In the genomic region with DNA sequence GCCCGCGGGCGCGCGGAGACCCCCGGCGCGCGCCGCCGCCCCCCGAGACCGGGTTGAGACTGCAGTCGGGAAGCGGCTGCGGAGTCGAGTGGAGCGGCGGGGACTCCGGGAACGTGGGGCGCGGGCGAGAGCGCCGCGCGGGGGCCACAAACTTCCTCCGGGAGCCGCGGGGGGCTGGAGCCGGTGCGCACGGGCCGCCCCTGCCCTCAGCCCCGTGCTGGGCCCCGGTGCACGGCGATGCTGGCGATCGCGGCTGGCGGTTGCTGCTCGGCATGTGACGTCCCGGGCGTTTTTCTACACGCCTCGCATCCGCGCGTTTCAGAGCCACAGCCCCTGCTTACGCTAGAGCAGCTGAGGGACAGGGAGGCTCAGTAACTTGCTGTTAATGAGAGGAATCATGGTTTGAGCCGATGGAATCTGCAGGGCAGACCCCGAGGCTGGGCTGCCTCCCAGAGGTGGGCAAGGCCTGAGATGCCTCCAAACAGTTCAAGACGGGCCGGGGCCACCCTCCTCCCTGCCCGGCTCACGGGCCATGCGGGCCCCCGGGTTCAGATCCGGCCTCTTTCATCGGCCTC, we compare ENCODE assay signal across 8 cellular contexts. TPM values are rescaled to one million over a fixed set of nuclear protein-coding genes. Genes with fewer than 3 reads are reported as not detected.
DNase-seq lines count a peak whose midpoint lies in the region; ATAC-seq, FAIRE-seq and TF ChIP-seq lines count a peak whose summit lies in the region.

No MANE protein-coding gene starts in this region.

- TF ChIP-seq EP300 in A549 (IDR thresholded peaks at IDR 0.05) (no peak), stomach (IDR thresholded peaks at IDR 0.05) (no peak)

- H3K4me2 ChIP-seq in A549 = peak overlapping the region; percentile 99

- H3K9me3 ChIP-seq in A549 (no peaks in the 10 kb centered on the region), duodenal mucosa (ENCODE audit: control insufficient read depth in 1 of 2, low read length in 2 of 2) (no peaks in the 10 kb centered on the region), stomach (no peaks in the 10 kb centered on the region)

- H3K27ac Mint-ChIP-seq in WTC11 = no peak overlapping the region
- no peak overlapping the region for H3K27ac Mint-ChIP-seq in mesothelial cell of epicardium

- DNase-seq in A549 (ENCODE audit: low read depth in 1 of 2, low spot score in 1 of 2) = no peak
- no peak for DNase-seq in WTC11 (ENCODE audit: low spot score)
- peak in 1 of 2 experiments; percentile 51 for DNase-seq in mesothelial cell of epicardium (ENCODE audit: low spot score in 2 of 2, unreplicated experiment in 2 of 2)
- peak; percentile 39 for DNase-seq in stomach
- DNase-seq in mucosa of gallbladder (ENCODE audit: low spot score) = no peak

- H3K4me1 ChIP-seq in A549 (peaks cover 9% of the 10 kb centered on the region; the same call in 2 of the 3 replicates), duodenal mucosa (ENCODE audit: control insufficient read depth in 1 of 2, insufficient read depth in 2 of 2, low read length in 2 of 2) (peaks cover 13 to 28% of the 10 kb centered on the region in 2 donors), stomach (peaks cover 22 to 60% (median 46%) of the 10 kb centered on the region in 4 donors)

- FAIRE-seq in A549 (lab: Jason Lieb, UNC) = no peak

- H3K27me3 Mint-ChIP-seq in WTC11 (ENCODE audit: low read depth) = no peaks in the 10 kb centered on the region
- no peaks in the 10 kb centered on the region for H3K27me3 Mint-ChIP-seq in mesothelial cell of epicardium (ENCODE audit: low read depth)

- WGBS in A549 (ENCODE audit: missing lambda C conversion rate) = 9% methylated on average over 6 of the region's 63 CpGs
- WGBS in stomach, 5 donors = 0 to 3% (median 1%) methylated on average over 6 to 63 of the region's 63 CpGs

- CTCF ChIA-PET in A549 (lab: Yijun Ruan, JAX) = interaction anchor here (0.6 to 1.5 kb wide), 4 partner anchors 27 to 357 kb away, joined by 3 to 11 read pairs (median 4); no protein-coding TSS in a partner anchor
- CTCF ChIA-PET in WTC11 (lab: Charles Lee) = interaction anchor here (1.0 to 7.3 kb wide), 5 partner anchors 23 to 132 kb away, joined by 3 to 93 read pairs (median 4); no protein-coding TSS in a partner anchor

- TF ChIP-seq POLR2A in A549 (IDR thresholded peaks at IDR 0.05; ENCODE audit: low read length) = no peak
- no peak for TF ChIP-seq POLR2A in stomach (IDR thresholded peaks at IDR 0.05)

- TF ChIP-seq CTCF in A549 (IDR thresholded peaks at IDR 0.05) = no peak
- TF ChIP-seq CTCF in WTC11 (IDR thresholded peaks at IDR 0.05) = no peak
- no peak for TF ChIP-seq CTCF in mesothelial cell of epicardium (IDR thresholded peaks at IDR 0.05; ENCODE audit: unreplicated experiment)
- no peak for TF ChIP-seq CTCF in stomach (IDR thresholded peaks at IDR 0.05)

- ATAC-seq in A549 = peak; percentile 17 to 34
- ATAC-seq in GM19035 (IDR thresholded peaks at IDR 0.05; ENCODE audit: unreplicated experiment) = peak; percentile 17
- peak; percentile 5 for ATAC-seq in HG03469 (IDR thresholded peaks at IDR 0.05; ENCODE audit: unreplicated experiment)
- ATAC-seq in WTC11 = peak; percentile 2; the same call in 1 of the 2 replicates

- POLR2A ChIA-PET in A549 (lab: Yijun Ruan, JAX) (no interaction called here), WTC11 (lab: Charles Lee) (interaction anchor here (0.5 kb wide), 1 partner anchor 932 kb away, joined by 3 read pairs; no protein-coding TSS in a partner anchor)

- H3K27me3 ChIP-seq in duodenal mucosa (ENCODE audit: control insufficient read depth in 1 of 2, insufficient read depth in 2 of 2, low read length in 2 of 2) (no peaks in the 10 kb centered on the region), stomach (no peaks in the 10 kb centered on the region)

- H3K4me3 ChIP-seq in A549 (peak overlapping the region; percentile 83), duodenal mucosa (ENCODE audit: low read depth in 1 of 2, low read length in 2 of 2) (peak overlapping the region; percentile 68 to 76), stomach (peak overlapping the region; percentile 66 to 87 (median 76))

- intact Hi-C loops in stomach (cut with DNase I; ENCODE audit: low total_unique reads) = no loop called here

- H3K36me3 ChIP-seq in duodenal mucosa (ENCODE audit: control insufficient read depth in 1 of 2, insufficient read depth in 2 of 2, low read length in 2 of 2) (no peaks in the 10 kb centered on the region), stomach (peaks cover 0 to 5% (median 1%) of the 10 kb centered on the region in 4 donors)

- H3K4me1 Mint-ChIP-seq in WTC11 (peaks cover 42% of the 10 kb centered on the region), mesothelial cell of epicardium (peaks cover 30% of the 10 kb centered on the region)

- H3K27ac ChIP-seq in A549 (peak overlapping the region; percentile 80 to 95), duodenal mucosa (ENCODE audit: low read depth, low read length) (no peak overlapping the region), stomach (peak overlapping the region; percentile 41 to 87 (median 70))

- H3K9ac ChIP-seq in duodenal mucosa (ENCODE audit: low read depth in 1 of 2, low read length in 2 of 2) = peak overlapping the region; percentile 58 to 69

- H3K36me3 Mint-ChIP-seq in WTC11 = peaks cover under 1% of the 10 kb centered on the region; the same call in 1 of the 2 replicates
- no peaks in the 10 kb centered on the region for H3K36me3 Mint-ChIP-seq in mesothelial cell of epicardium

- H3K9me3 Mint-ChIP-seq in WTC11 = no peaks in the 10 kb centered on the region
- no peaks in the 10 kb centered on the region for H3K9me3 Mint-ChIP-seq in mesothelial cell of epicardium

- H3K4me3 Mint-ChIP-seq in WTC11 (peak overlapping the region; percentile 77), mesothelial cell of epicardium (peak overlapping the region; percentile 76)

- no peak for TF ChIP-seq RAD21 in A549 (conservative IDR thresholded peaks at IDR 0.05 in 1 of 2, IDR thresholded peaks at IDR 0.05 in 1 of 2)

TF ChIP-seq in A549, 52 proteins besides CTCF, POLR2A, EP300 and RAD21 (continues in another document):
- TF ChIP-seq EHF (CRISPR knock-in tag; IDR thresholded peaks at IDR 0.05) (no peak), ZFP36 (IDR thresholded peaks at IDR 0.05; ENCODE audit: borderline replicate concordance, partially characterized antibody) (no peak), EHMT2 (IDR thresholded peaks at IDR 0.05; ENCODE audit: low read depth) (no peak), POLR2AphosphoS2 (conservative IDR thresholded peaks at IDR 0.05; ENCODE audit: low read length) (no peak), MAFK (IDR thresholded peaks at IDR 0.05; ENCODE audit: partially characterized antibody) (no peak), FOXS1 (CRISPR knock-in tag; IDR thresholded peaks at IDR 0.05) (no peak)
- TF ChIP-seq, protein P1, sequence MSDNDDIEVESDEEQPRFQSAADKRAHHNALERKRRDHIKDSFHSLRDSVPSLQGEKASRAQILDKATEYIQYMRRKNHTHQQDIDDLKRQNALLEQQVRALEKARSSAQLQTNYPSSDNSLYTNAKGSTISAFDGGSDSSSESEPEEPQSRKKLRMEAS (IDR thresholded peaks at IDR 0.05) = no peak
- TF ChIP-seq, protein P2, sequence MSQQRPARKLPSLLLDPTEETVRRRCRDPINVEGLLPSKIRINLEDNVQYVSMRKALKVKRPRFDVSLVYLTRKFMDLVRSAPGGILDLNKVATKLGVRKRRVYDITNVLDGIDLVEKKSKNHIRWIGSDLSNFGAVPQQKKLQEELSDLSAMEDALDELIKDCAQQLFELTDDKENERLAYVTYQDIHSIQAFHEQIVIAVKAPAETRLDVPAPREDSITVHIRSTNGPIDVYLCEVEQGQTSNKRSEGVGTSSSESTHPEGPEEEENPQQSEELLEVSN (IDR thresholded peaks at IDR 0.05; ENCODE audit: borderline replicate concordance, low read depth) = no peak

TF ChIP-seq in WTC11, 78 proteins besides CTCF, POLR2A, EP300 and RAD21:
- TF ChIP-seq TEAD4 (CRISPR knock-in tag; IDR thresholded peaks at IDR 0.05) = peak; percentile 46; the same call in 1 of the 2 replicates
- no peak for TF ChIP-seq TCF7 (CRISPR knock-in tag; IDR thresholded peaks at IDR 0.05; ENCODE audit: low read depth)
- TF ChIP-seq, protein P1 (CRISPR knock-in tag; IDR thresholded peaks at IDR 0.05) = peak; percentile 46; the same call in 1 of the 2 replicates
TF ChIP-seq in WTC11: peak in this region for 2.

RNA-seq across cellular contexts. Expression of a gene that starts 0.5 kb away (rescaled TPM):
- polyA plus RNA-seq in A549 (2011; rRNA removed) (1.9 and 2.1 TPM in 2 replicates), A549 (2017; fragmentation: RNase III; extraction: RNeasy Plus Mini Kit Qiagen cat#74134 plus additional on column Dnase treatment) (8.0 to 8.7 TPM (median 8.6 TPM) in 3 replicates), stomach (1 to 10 TPM in 2 of 3 donors, under 1 TPM in 1; 0.61 to 3.6 (median 2.1) TPM)
- polyA plus RNA-seq in A549 (2012; cell fraction: cytosol; rRNA removed) = 7.4 and 10.8 TPM in 2 replicates
- polyA plus RNA-seq in A549 (2012; cell fraction: nucleus; rRNA removed) = 20.2 and 32.7 TPM in 2 replicates
- polyA minus RNA-seq in A549 (2011; rRNA and poly(A)+ RNA removed) = 2.8 and 3.5 TPM in 2 replicates
- total RNA-seq in WTC11 (2021) (25.9 to 30.4 TPM (median 26.7 TPM) in 3 replicates), mesothelial cell of epicardium (28.8 to 31.8 TPM (median 29.5 TPM) in 3 replicates), stomach (1 to 10 TPM; 3.1 to 7.6 (median 6.4) TPM), mucosa of gallbladder (8.8 TPM)

RNA-seq across cellular contexts. Expression of a gene that starts 50.0 kb away (rescaled TPM):
- polyA plus RNA-seq in A549 (2011; rRNA removed) (3.9 and 4.9 TPM in 2 replicates), A549 (2017; fragmentation: RNase III; extraction: RNeasy Plus Mini Kit Qiagen cat#74134 plus additional on column Dnase treatment) (3.1 to 3.2 TPM (median 3.2 TPM) in 3 replicates), stomach (1 to 10 TPM; 3.0 to 5.5 (median 5.0) TPM)
- polyA plus RNA-seq in A549 (2012; cell fraction: cytosol; rRNA removed) = 2.9 and 3.7 TPM in 2 replicates
- polyA plus RNA-seq in A549 (2012; cell fraction: nucleus; rRNA removed) = 1.6 and 2.0 TPM in 2 replicates
- 2.3 and 2.4 TPM in 2 replicates for polyA minus RNA-seq in A549 (2011; rRNA and poly(A)+ RNA removed)
- total RNA-seq in WTC11 (2021) (8.8 to 9.3 TPM (median 9.2 TPM) in 3 replicates), mesothelial cell of epicardium (4.7 to 5.2 TPM (median 5.1 TPM) in 3 replicates), stomach (10 to 100 TPM in 1 of 5 donors, 1 to 10 TPM in 3, under 1 TPM in 1; 0.58 to 15.2 (median 5.3) TPM), mucosa of gallbladder (4.5 TPM)
